20 cellular contexts compared by ENCODE assay signal in genomic region chr11:38014405-38014804, GRCh38.
DNase-seq lines count a peak whose midpoint lies in the region; ATAC-seq and TF ChIP-seq lines count a peak whose summit lies in the region.
"Had no signal": no experiment of that assay in that cellular context is flagged by ENCODE, and none has a peak within 500 bp of the region (broad histone marks: within the 10 kb centered on the region; RNA-seq: fewer than 3 reads in every experiment).

No MANE protein-coding gene starts in this region.

- POLR2A ChIA-PET in naive thymus-derived CD8-positive, alpha-beta T cell (lab: Charles Lee), result no interaction called here

- intact Hi-C loops in Calu3 (cut with micrococcal nuclease; ENCODE audit: unreplicated experiment), result no loop called here

- H3K27me3 Mint-ChIP-seq in nephron (ENCODE audit: low read depth) (no peaks in the 10 kb centered on the region), Calu3 (ENCODE audit: unreplicated experiment) (no peaks in the 10 kb centered on the region)
- H3K27me3 Mint-ChIP-seq in naive thymus-derived CD8-positive, alpha-beta T cell, result no peaks in the 10 kb centered on the region
- H3K27me3 Mint-ChIP-seq: activated CD4-positive, alpha-beta T cell treated with anti-CD3 and anti-CD28 coated beads, Interleukin-2, amount 10 ng/mL, durations not matched to agents 7 days and 5 days; central memory CD8-positive, alpha-beta T cell had no signal

- H3K4me3 ChIP-seq in fibroblast of mammary gland (ENCODE audit: control insufficient read depth, low read depth, low read length), result no peak overlapping the region

- H3K27ac Mint-ChIP-seq in nephron (peak overlapping the region in 2 of 3 experiments; percentile 44 to 91), Calu3 (ENCODE audit: unreplicated experiment) (no peak overlapping the region)
- no peak overlapping the region for H3K27ac Mint-ChIP-seq in naive thymus-derived CD8-positive, alpha-beta T cell
- H3K27ac Mint-ChIP-seq: activated CD4-positive, alpha-beta T cell treated with anti-CD3 and anti-CD28 coated beads, Interleukin-2, amount 10 ng/mL, durations not matched to agents 7 days and 5 days had no signal

- CTCF ChIA-PET in Calu3 (lab: Charles Lee), result no interaction called here

- ATAC-seq in naive thymus-derived CD8-positive, alpha-beta T cell, result no peak
- ATAC-seq in HG02759 (IDR thresholded peaks at IDR 0.05; ENCODE audit: unreplicated experiment), result no peak
- ATAC-seq: PC-3 had no signal

- H3K9me3 Mint-ChIP-seq in nephron (no peaks in the 10 kb centered on the region), Calu3 (ENCODE audit: low read depth, unreplicated experiment) (no peaks in the 10 kb centered on the region)
- H3K9me3 Mint-ChIP-seq in naive thymus-derived CD8-positive, alpha-beta T cell, result peaks cover 2 to 18% (median 5%) of the 10 kb centered on the region in 9 donors
- H3K9me3 Mint-ChIP-seq: central memory CD8-positive, alpha-beta T cell had no signal

- H3K4me3 Mint-ChIP-seq in nephron (no peak overlapping the region), Calu3 (ENCODE audit: low read depth, unreplicated experiment) (no peak overlapping the region)
- H3K4me3 Mint-ChIP-seq in naive thymus-derived CD8-positive, alpha-beta T cell, result no peak overlapping the region
- H3K4me3 Mint-ChIP-seq: activated CD4-positive, alpha-beta T cell treated with anti-CD3 and anti-CD28 coated beads, Interleukin-2, amount 10 ng/mL, durations not matched to agents 7 days and 5 days; central memory CD8-positive, alpha-beta T cell had no signal

- peaks cover 4% of the 10 kb centered on the region for H3K4me1 Mint-ChIP-seq in nephron
- H3K4me1 Mint-ChIP-seq in naive thymus-derived CD8-positive, alpha-beta T cell, result no peaks in the 10 kb centered on the region
- peaks cover 15% of the 10 kb centered on the region for H3K4me1 Mint-ChIP-seq in Calu3 (ENCODE audit: low read depth, unreplicated experiment)
- H3K4me1 Mint-ChIP-seq: activated CD4-positive, alpha-beta T cell treated with anti-CD3 and anti-CD28 coated beads, Interleukin-2, amount 10 ng/mL, durations not matched to agents 7 days and 5 days; central memory CD8-positive, alpha-beta T cell had no signal

- no TSS peak for BruUV-seq in Calu3 (replicated peaks; lab: Mats Ljungman, UMichigan)

- H3K36me3 Mint-ChIP-seq in nephron (ENCODE audit: low read depth), result no peaks in the 10 kb centered on the region
- H3K36me3 Mint-ChIP-seq in naive thymus-derived CD8-positive, alpha-beta T cell, result no peaks in the 10 kb centered on the region
- H3K36me3 Mint-ChIP-seq in Calu3 (ENCODE audit: insufficient read depth, unreplicated experiment), result no peaks in the 10 kb centered on the region

- TF ChIP-seq CTCF in fibroblast of mammary gland (conservative IDR thresholded peaks at IDR 0.05; ENCODE audit: control insufficient read depth, insufficient read depth, low read depth, low read length) (no peak), nephron (IDR thresholded peaks at IDR 0.05; ENCODE audit: unreplicated experiment in 3 of 3) (no peak), Calu3 (IDR thresholded peaks at IDR 0.05; ENCODE audit: unreplicated experiment) (no peak)

- DNase-seq in EH (ENCODE audit: low read depth) (peak; percentile 79), NCI-H446 treated with DMSO at 0.1 percent for 48 hours (lab: John Stamatoyannopoulos, UW) (peak; percentile 72), fibroblast of mammary gland (ENCODE audit: low read depth) (peak; percentile 8), Calu3 (no peak), NCI-H1048 (lab: John Stamatoyannopoulos, UW) (no peak)
- DNase-seq in naive thymus-derived CD8-positive, alpha-beta T cell, result no peak
- DNase-seq: activated CD4-positive, alpha-beta T cell treated with anti-CD3 and anti-CD28 coated beads, Interleukin-2, amount 10 ng/mL, durations not matched to agents 7 days and 5 days; activated naive CD4-positive, alpha-beta T cell treated with anti-CD3 and anti-CD28 coated beads, Interleukin-2, amount 50 U/mL, for 16 hours; Caco-2; foreskin melanocyte; GDM1; H7; mesenchymal stem cell; NCI-H187; NCI-H524 treated with DMSO at 0.1 percent for 48 hours; PC-3; substantia nigra had no signal

Comparison
In these comparisons a context has a peak if more than half of its experiments do, and no peak if none do; other contexts are left out.
1. DNase-seq: peak in EH (single experiment), NCI-H446 treated with DMSO at 0.1 percent for 48 hours (single experiment) and fibroblast of mammary gland (single experiment); none in naive thymus-derived CD8-positive, alpha-beta T cell (0 of 10), Calu3 (single experiment) and NCI-H1048 (single experiment).
2. H3K27ac Mint-ChIP-seq: peak in nephron (2 of 3); none in naive thymus-derived CD8-positive, alpha-beta T cell (0 of 10) and Calu3 (single experiment).